1 cellular context compared by ENCODE assay signal in genomic region chr10:68810830-68811229, GRCh38. TPM values are rescaled to one million over a fixed set of nuclear protein-coding genes. Genes with fewer than 3 reads are reported as not detected.
"Had no signal": no experiment of that assay in that cellular context is flagged by ENCODE, and none has a peak within 500 bp of the region (broad histone marks: within the 10 kb centered on the region; RNA-seq: fewer than 3 reads in every experiment).

No MANE protein-coding gene starts in this region.

RNA-seq across cellular contexts. Expression of gene STOX1, which starts 16.5 kb away (rescaled TPM):
- total RNA-seq: glomerular endothelial cell had no signal
